Comparison of ENCODE assay signal across 8 cellular contexts in the genomic region with DNA sequence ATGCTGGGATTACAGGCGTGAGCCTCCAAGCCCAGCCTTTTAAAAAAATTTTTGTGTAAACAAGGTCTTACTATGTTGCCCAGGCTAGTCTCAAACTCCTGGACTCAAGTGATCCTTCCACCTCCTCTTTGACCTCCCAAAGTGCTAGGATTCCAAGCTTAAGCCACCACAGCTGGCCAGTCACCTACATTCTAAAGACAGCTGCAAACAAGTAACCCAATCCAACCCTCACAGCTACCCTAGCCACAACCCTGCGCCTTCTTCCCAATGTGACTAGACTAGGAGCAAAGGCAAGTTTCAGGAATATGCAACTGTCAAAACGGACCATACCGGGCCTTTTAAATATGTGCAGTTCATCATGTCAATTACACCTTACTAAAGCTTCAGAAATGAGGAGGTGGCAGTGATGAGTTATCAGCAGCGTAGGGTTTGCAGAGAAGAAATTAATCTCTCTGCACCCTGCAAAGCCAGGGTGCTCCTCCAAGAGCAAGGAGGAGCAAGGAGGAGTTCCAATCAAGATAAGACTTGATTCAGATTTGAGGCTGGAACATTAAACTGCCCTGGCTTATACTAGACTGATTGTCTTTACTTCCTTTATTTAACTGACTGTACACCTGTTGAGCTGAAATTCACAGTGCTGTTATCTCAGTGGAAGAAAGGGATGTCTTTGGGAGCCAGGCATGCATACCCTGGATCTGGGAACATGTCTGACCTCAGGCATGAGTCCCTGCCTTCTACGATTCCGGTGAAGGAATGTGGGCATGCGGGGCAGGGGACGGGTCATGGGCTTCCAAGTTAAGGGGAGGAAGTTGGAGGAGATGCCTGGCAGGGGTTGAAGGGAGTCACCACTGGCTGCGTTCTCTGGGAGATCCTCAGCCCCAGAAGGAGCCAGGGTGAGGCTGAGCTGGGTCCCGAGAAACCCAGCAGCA. TPM values are rescaled to one million over a fixed set of nuclear protein-coding genes. Genes with fewer than 3 reads are reported as not detected.
DNase-seq lines count a peak whose midpoint lies in the region; ATAC-seq, FAIRE-seq and TF ChIP-seq lines count a peak whose summit lies in the region.

No MANE protein-coding gene starts in this region.

- intact Hi-C loops in activated CD4-positive, alpha-beta memory T cell treated with anti-CD3 and anti-CD28 coated beads for 36 hours (cut with micrococcal nuclease), result loop anchor here (5.0 kb wide), 2 partner anchors 233 to 413 kb away; no protein-coding TSS in a partner anchor
- intact Hi-C loops in kidney (cut with DNase I), result loop anchor here (10.0 kb wide), 1 partner anchor 145 kb away; no protein-coding TSS in a partner anchor

- no peak overlapping the region for H3K27ac ChIP-seq in kidney (ENCODE audit: low read depth in 2 of 2, low read length in 2 of 2)

- no peak for ATAC-seq in stimulated activated memory B cell treated with anti-CD40 and anti-IgM and Interleukin-4, amounts not matched to agents 10 μg/mL and 1 μg/mL and 100 μg/mL, for 72 hours
- ATAC-seq in HG03460 (IDR thresholded peaks at IDR 0.05; ENCODE audit: unreplicated experiment), result no peak

- POLR2A ChIA-PET in activated CD4-positive, alpha-beta memory T cell treated with anti-CD3 and anti-CD28 coated beads for 36 hours (lab: Charles Lee), result interaction anchor here (0.8 to 1.9 kb wide), 3 partner anchors 15 to 94 kb away, joined by 3 to 6 read pairs (median 6); partner anchors contain the start of genes MDH2 and STYXL1

- H3K27ac Mint-ChIP-seq in activated naive CD4-positive, alpha-beta T cell treated with anti-CD3 and anti-CD28 coated beads, Interleukin-2, amount 10 ng/mL, durations not matched to agents 7 days and 5 days, result peak overlapping the region; percentile 90
- peak overlapping the region; percentile 66 for H3K27ac Mint-ChIP-seq in activated CD4-positive, alpha-beta memory T cell treated with anti-CD3 and anti-CD28 coated beads for 36 hours
- peak overlapping the region; percentile 70 for H3K27ac Mint-ChIP-seq in stimulated activated memory B cell treated with anti-CD40 and anti-IgM and Interleukin-4, amounts not matched to agents 10 μg/mL and 1 μg/mL and 100 μg/mL, for 72 hours

- peaks cover 35% of the 10 kb centered on the region for H3K4me1 Mint-ChIP-seq in activated naive CD4-positive, alpha-beta T cell treated with anti-CD3 and anti-CD28 coated beads, Interleukin-2, amount 10 ng/mL, durations not matched to agents 7 days and 5 days
- H3K4me1 Mint-ChIP-seq in activated CD4-positive, alpha-beta memory T cell treated with anti-CD3 and anti-CD28 coated beads for 36 hours (ENCODE audit: low read depth), result peaks cover 34% of the 10 kb centered on the region
- H3K4me1 Mint-ChIP-seq in stimulated activated memory B cell treated with anti-CD40 and anti-IgM and Interleukin-4, amounts not matched to agents 10 μg/mL and 1 μg/mL and 100 μg/mL, for 72 hours, result peaks cover 37% of the 10 kb centered on the region

- H3K36me3 ChIP-seq in kidney (ENCODE audit: control insufficient read depth in 1 of 2, insufficient read depth in 2 of 2, low read length in 2 of 2), result peaks cover 0 to 4% of the 10 kb centered on the region in 2 donors

- no peaks in the 10 kb centered on the region for H3K4me1 ChIP-seq in kidney (ENCODE audit: control insufficient read depth in 1 of 2, insufficient read depth in 1 of 2, low read depth in 1 of 2, low read length in 2 of 2)

- TF ChIP-seq CTCF in kidney (IDR thresholded peaks at IDR 0.05; ENCODE audit: borderline replicate concordance, extremely low read depth, insufficient read depth), result no peak

- no peak overlapping the region for H3K4me3 ChIP-seq in kidney (ENCODE audit: low read length in 2 of 2)

- DNase-seq in activated naive CD4-positive, alpha-beta T cell treated with anti-CD3 and anti-CD28 coated beads, Interleukin-2, amount 10 ng/mL, durations not matched to agents 7 days and 5 days, result no peak
- no peak for DNase-seq in activated naive CD4-positive, alpha-beta T cell treated with Interleukin-2 at 50 U/mL for 16 hours
- no peak for DNase-seq in activated CD4-positive, alpha-beta memory T cell treated with anti-CD3 and anti-CD28 coated beads for 36 hours
- DNase-seq in kidney (peak; percentile 36), SHP77 treated with DMSO at 0.1 percent for 48 hours (lab: John Stamatoyannopoulos, UW) (no peak), DMS79 treated with DMSO at 0.1 percent for 48 hours (lab: John Stamatoyannopoulos, UW) (no peak)

- H3K27me3 Mint-ChIP-seq in activated naive CD4-positive, alpha-beta T cell treated with anti-CD3 and anti-CD28 coated beads, Interleukin-2, amount 10 ng/mL, durations not matched to agents 7 days and 5 days, result peaks cover 36% of the 10 kb centered on the region
- no peaks in the 10 kb centered on the region for H3K27me3 Mint-ChIP-seq in activated CD4-positive, alpha-beta memory T cell treated with anti-CD3 and anti-CD28 coated beads for 36 hours
- no peaks in the 10 kb centered on the region for H3K27me3 Mint-ChIP-seq in stimulated activated memory B cell treated with anti-CD40 and anti-IgM and Interleukin-4, amounts not matched to agents 10 μg/mL and 1 μg/mL and 100 μg/mL, for 72 hours

- FAIRE-seq in kidney (lab: Jason Lieb, UNC), result no peak

- peaks cover 39% of the 10 kb centered on the region for H3K36me3 Mint-ChIP-seq in activated naive CD4-positive, alpha-beta T cell treated with anti-CD3 and anti-CD28 coated beads, Interleukin-2, amount 10 ng/mL, durations not matched to agents 7 days and 5 days
- peaks cover 27% of the 10 kb centered on the region for H3K36me3 Mint-ChIP-seq in activated CD4-positive, alpha-beta memory T cell treated with anti-CD3 and anti-CD28 coated beads for 36 hours
- peaks cover 42% of the 10 kb centered on the region for H3K36me3 Mint-ChIP-seq in stimulated activated memory B cell treated with anti-CD40 and anti-IgM and Interleukin-4, amounts not matched to agents 10 μg/mL and 1 μg/mL and 100 μg/mL, for 72 hours

- H3K9me3 Mint-ChIP-seq in activated naive CD4-positive, alpha-beta T cell treated with anti-CD3 and anti-CD28 coated beads, Interleukin-2, amount 10 ng/mL, durations not matched to agents 7 days and 5 days, result no peaks in the 10 kb centered on the region
- H3K9me3 Mint-ChIP-seq in activated CD4-positive, alpha-beta memory T cell treated with anti-CD3 and anti-CD28 coated beads for 36 hours, result no peaks in the 10 kb centered on the region
- no peaks in the 10 kb centered on the region for H3K9me3 Mint-ChIP-seq in stimulated activated memory B cell treated with anti-CD40 and anti-IgM and Interleukin-4, amounts not matched to agents 10 μg/mL and 1 μg/mL and 100 μg/mL, for 72 hours

- no peaks in the 10 kb centered on the region for H3K9me3 ChIP-seq in kidney (ENCODE audit: control insufficient read depth in 1 of 2, low read length in 2 of 2)

- peak overlapping the region; percentile 23 for H3K4me3 Mint-ChIP-seq in activated naive CD4-positive, alpha-beta T cell treated with anti-CD3 and anti-CD28 coated beads, Interleukin-2, amount 10 ng/mL, durations not matched to agents 7 days and 5 days
- H3K4me3 Mint-ChIP-seq in activated CD4-positive, alpha-beta memory T cell treated with anti-CD3 and anti-CD28 coated beads for 36 hours, result no peak overlapping the region
- no peak overlapping the region for H3K4me3 Mint-ChIP-seq in stimulated activated memory B cell treated with anti-CD40 and anti-IgM and Interleukin-4, amounts not matched to agents 10 μg/mL and 1 μg/mL and 100 μg/mL, for 72 hours

- CTCF ChIA-PET in activated naive CD4-positive, alpha-beta T cell treated with anti-CD3 and anti-CD28 coated beads, Interleukin-2, amount 10 ng/mL, durations not matched to agents 7 days and 5 days (lab: Charles Lee), result interaction anchor here (4.4 kb wide), 1 partner anchor 11 kb away, joined by 29 read pairs; no protein-coding TSS in a partner anchor
- CTCF ChIA-PET in activated CD4-positive, alpha-beta memory T cell treated with anti-CD3 and anti-CD28 coated beads for 36 hours (lab: Charles Lee), result interaction anchor here (1.1 to 3.7 kb wide), 2 partner anchors 10 to 143 kb away, joined by 6 to 27 read pairs; no protein-coding TSS in a partner anchor

- no peak overlapping the region for H3K9ac ChIP-seq in kidney (ENCODE audit: low read length in 2 of 2)

RNA-seq across cellular contexts. Expression of gene TMEM120A, which starts 15.5 kb away (rescaled TPM):
- total RNA-seq in activated CD4-positive, alpha-beta memory T cell treated with anti-CD3 and anti-CD28 coated beads for 36 hours, result 10 to 100 TPM; 24.2 to 25.8 TPM
- total RNA-seq in kidney, result 47.0 TPM
- 141 TPM for polyA plus RNA-seq in kidney (ENCODE audit: insufficient read depth, low read depth, low replicate concordance)

RNA-seq across cellular contexts. Expression of gene STYXL1, which starts 37.9 kb away (rescaled TPM):
- total RNA-seq in activated CD4-positive, alpha-beta memory T cell treated with anti-CD3 and anti-CD28 coated beads for 36 hours, result 10 to 100 TPM; 37.8 to 40.5 TPM
- 29.9 TPM for total RNA-seq in kidney
- 55.5 TPM for polyA plus RNA-seq in kidney (ENCODE audit: insufficient read depth, low read depth, low replicate concordance)

RNA-seq across cellular contexts. Expression of gene MDH2, which starts 38.0 kb away (rescaled TPM):
- total RNA-seq in activated CD4-positive, alpha-beta memory T cell treated with anti-CD3 and anti-CD28 coated beads for 36 hours, result 100 to 1,000 TPM; 259 to 271 TPM
- 130 TPM for total RNA-seq in kidney
- polyA plus RNA-seq in kidney (ENCODE audit: insufficient read depth, low read depth, low replicate concordance), result 233 TPM
